In the genomic region with DNA sequence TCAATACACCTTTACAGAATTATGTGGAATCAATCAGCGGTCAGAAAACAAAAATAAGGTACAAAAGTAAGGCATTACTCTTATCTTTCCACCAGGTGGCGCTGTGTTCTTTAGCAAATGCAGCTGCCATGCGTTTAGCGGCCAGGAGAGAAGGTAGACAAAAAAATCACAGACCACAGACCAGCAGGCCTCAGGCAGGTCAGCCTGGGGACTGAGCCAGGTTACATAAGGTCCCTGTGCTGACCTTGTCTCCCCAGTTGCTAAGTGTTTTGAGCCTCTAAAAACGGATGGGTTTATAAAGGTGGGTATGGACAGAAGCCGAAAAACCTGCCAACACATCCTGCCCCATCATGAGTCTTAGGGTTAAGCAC, we compare ENCODE assay signal across 8 cellular contexts.
DNase-seq lines count a peak whose midpoint lies in the region; ATAC-seq, FAIRE-seq and TF ChIP-seq lines count a peak whose summit lies in the region.

No MANE protein-coding gene starts in this region.

- DNase-seq in H54 (ENCODE audit: insufficient read length, low spot score): peak; percentile 56
- peak; percentile 79 for DNase-seq in NCI-H345 (lab: John Stamatoyannopoulos, UW)
- DNase-seq in central memory CD8-positive, alpha-beta T cell (ENCODE audit: low spot score in 2 of 2): peak; percentile 38 to 53
- peak; percentile 83 for DNase-seq in kidney tubule cell (ENCODE audit: low spot score)
- peak; percentile 61 for DNase-seq in stimulated activated CD4-positive, alpha-beta T cell treated with anti-CD3 and anti-CD28 coated beads, Interleukin-2, amount 100 ng/mL, for 4 hours (ENCODE audit: low read depth)

- FAIRE-seq in H54 (lab: Jason Lieb, UNC): no peak

- peak overlapping the region; percentile 76 for H3K4me3 ChIP-seq in BLaER1

- H3K27ac ChIP-seq in BLaER1 (peak overlapping the region; percentile 62), VCaP (peak overlapping the region; percentile 62)

- H3K36me3 Mint-ChIP-seq in central memory CD8-positive, alpha-beta T cell (ENCODE audit: insufficient read depth): peaks cover 3% of the 10 kb centered on the region

- H3K4me1 ChIP-seq in BLaER1: peaks cover 65% of the 10 kb centered on the region

- H3K4me1 Mint-ChIP-seq in central memory CD8-positive, alpha-beta T cell: no peaks in the 10 kb centered on the region

- peak; percentile 82 for TF ChIP-seq CTCF in VCaP (conservative IDR thresholded peaks at IDR 0.05)

- no peak overlapping the region for H3K4me3 Mint-ChIP-seq in central memory CD8-positive, alpha-beta T cell

- no peak overlapping the region for H3K27ac Mint-ChIP-seq in central memory CD8-positive, alpha-beta T cell (ENCODE audit: low read depth)

- H3K27me3 ChIP-seq in BLaER1: no peaks in the 10 kb centered on the region

- no peaks in the 10 kb centered on the region for H3K9me3 ChIP-seq in BLaER1

- H3K9ac ChIP-seq in BLaER1: peak overlapping the region; percentile 80

- H3K27me3 Mint-ChIP-seq in central memory CD8-positive, alpha-beta T cell: peaks cover 4% of the 10 kb centered on the region

- peaks cover 42% of the 10 kb centered on the region for H4K20me1 ChIP-seq in BLaER1

- no peak for TF ChIP-seq POLR2A in H54 (IDR thresholded peaks at IDR 0.05; ENCODE audit: low read depth, low read length)

- H3K9me3 Mint-ChIP-seq in central memory CD8-positive, alpha-beta T cell: no peaks in the 10 kb centered on the region

- ATAC-seq in central memory CD8-positive, alpha-beta T cell (replicated peaks; ENCODE audit: extremely low read depth, poor library complexity, severe bottlenecking): no peak
- no peak for ATAC-seq in HG03432 (IDR thresholded peaks at IDR 0.05; ENCODE audit: unreplicated experiment)

- peak overlapping the region; percentile 94 for H3K4me2 ChIP-seq in BLaER1

- peaks cover 37% of the 10 kb centered on the region for H3K36me3 ChIP-seq in BLaER1
